32 cellular contexts compared by ENCODE assay signal in genomic region chr15:56298723-56299122, GRCh38. TPM values are rescaled to one million over a fixed set of nuclear protein-coding genes. Genes with fewer than 3 reads are reported as not detected.
DNase-seq lines count a peak whose midpoint lies in the region; ATAC-seq, FAIRE-seq and TF ChIP-seq lines count a peak whose summit lies in the region.
"Had no signal": no experiment of that assay in that cellular context is flagged by ENCODE, and none has a peak within 500 bp of the region (broad histone marks: within the 10 kb centered on the region; RNA-seq: fewer than 3 reads in every experiment).

No MANE protein-coding gene starts in this region.

- TF ChIP-seq CTCF in HepG2 (CRISPR knock-in tag; IDR thresholded peaks at IDR 0.05) (no peak), right lobe of liver (IDR thresholded peaks at IDR 0.05) (no peak), K562 (IDR thresholded peaks at IDR 0.05 in 2 of 3, conservative IDR thresholded peaks at IDR 0.05 in 1 of 3; ENCODE audit: insufficient read depth in 2 of 3, low read depth in 1 of 3, low read length in 3 of 3) (no peak)

- CTCF ChIA-PET in HepG2 (lab: Yijun Ruan, JAX; ENCODE audit: low intra/inter-chr PET ratio, low total read pairs) (no interaction called here), K562 (lab: Yijun Ruan, JAX; ENCODE audit: low intra/inter-chr PET ratio) (no interaction called here)

- H4K20me1 ChIP-seq in HepG2 (ENCODE audit: insufficient read depth, low read length) = no peaks in the 10 kb centered on the region
- H4K20me1 ChIP-seq in K562 (replicated peaks; ENCODE audit: control insufficient read depth, insufficient read depth, low read length) = no peaks in the 10 kb centered on the region
- H4K20me1 ChIP-seq: BLaER1; BLaER1 treated with 17β-estradiol and CSF1 and Interleukin-3, amounts not matched to agents 10 nM and 100 nM had no signal

- H3K14ac ChIP-seq in neuronal stem cell (ENCODE audit: low read length) = peak overlapping the region; percentile 38

- H3K9ac ChIP-seq in HepG2 (ENCODE audit: insufficient read depth, low read depth, low read length) (no peak overlapping the region), K562 (ENCODE audit: insufficient read depth in 1 of 2, low read depth in 2 of 2, low read length in 2 of 2) (no peak overlapping the region), neuronal stem cell (ENCODE audit: low read depth, low read length, poor library complexity) (no peak overlapping the region)
- H3K9ac ChIP-seq: BLaER1; BLaER1 treated with 17β-estradiol and CSF1 and Interleukin-3, amounts not matched to agents 10 nM and 100 nM had no signal

- BruUV-seq in HepG2 (replicated peaks; lab: Mats Ljungman, UMichigan) = no TSS peak
- no TSS peak for BruUV-seq in K562 (replicated peaks; lab: Mats Ljungman, UMichigan)

- no peak overlapping the region for H4K8ac ChIP-seq in neuronal stem cell (ENCODE audit: low read depth, low read length)

- H3K27ac ChIP-seq in HepG2 (ENCODE audit: extremely low read length, insufficient read depth, low read length) (no peak overlapping the region), right lobe of liver (no peak overlapping the region), K562 (ENCODE audit: extremely low read depth, low read depth, low read length) (no peak overlapping the region), neuronal stem cell (replicated peaks; ENCODE audit: low read length) (no peak overlapping the region)
- H3K27ac ChIP-seq: 22Rv1; A549; BLaER1; BLaER1 treated with 17β-estradiol and CSF1 and Interleukin-3, amounts not matched to agents 10 nM and 100 nM; C4-2B had no signal

- H3K79me2 ChIP-seq in HepG2 (ENCODE audit: insufficient read depth, low read length) (no peaks in the 10 kb centered on the region), K562 (ENCODE audit: control insufficient read depth, insufficient read depth, low read length) (no peaks in the 10 kb centered on the region)

- no peak overlapping the region for H3K4me2 ChIP-seq in HepG2 (ENCODE audit: low read depth, low read length)
- H3K4me2 ChIP-seq in K562 (ENCODE audit: insufficient read depth, low read length) = no peak overlapping the region
- no peak overlapping the region for H3K4me2 ChIP-seq in neuronal stem cell (ENCODE audit: insufficient read depth, low read length, poor library complexity, severe bottlenecking)
- H3K4me2 ChIP-seq: A549; BLaER1; BLaER1 treated with 17β-estradiol and CSF1 and Interleukin-3, amounts not matched to agents 10 nM and 100 nM had no signal

- no peak for TF ChIP-seq POLR2A in HepG2 (IDR thresholded peaks at IDR 0.05; ENCODE audit: insufficient read depth in 1 of 2, low read depth in 2 of 2, low read length in 2 of 2)
- no peak for TF ChIP-seq POLR2A in right lobe of liver (IDR thresholded peaks at IDR 0.05)
- no peak for TF ChIP-seq POLR2A in K562 (conservative IDR thresholded peaks at IDR 0.05)

- intact Hi-C loops in HepG2 (cut with micrococcal nuclease; ENCODE audit: unreplicated experiment) (no loop called here), right lobe of liver (cut with DNase I) (no loop called here), K562 (cut with micrococcal nuclease) (no loop called here)

- ATAC-seq in HepG2 (no peak), right lobe of liver (no peak), K562 (no peak)
- ATAC-seq: A549; CD8-positive, alpha-beta T cell had no signal

- H2BK15ac ChIP-seq in neuronal stem cell (ENCODE audit: low read length) = no peak overlapping the region

- H2AFZ ChIP-seq in HepG2 (ENCODE audit: low read length) = no peak overlapping the region
- no peak overlapping the region for H2AFZ ChIP-seq in K562 (ENCODE audit: low read depth, low read length)
- H2AFZ ChIP-seq in neuronal stem cell (ENCODE audit: low read length) = no peak overlapping the region

- no peak overlapping the region for H2AK5ac ChIP-seq in neuronal stem cell (ENCODE audit: low read depth, low read length)

- TF ChIP-seq RAD21 in HepG2 (CRISPR knock-in tag; IDR thresholded peaks at IDR 0.05) (no peak), K562 (CRISPR knock-in tag; conservative IDR thresholded peaks at IDR 0.05 in 1 of 2, IDR thresholded peaks at IDR 0.05 in 1 of 2) (no peak)

- FAIRE-seq in HepG2 (lab: Jason Lieb, UNC) (no peak), K562 (lab: Jason Lieb, UNC) (no peak)
- FAIRE-seq: A549, D721Med had no signal

- POLR2A ChIA-PET in HepG2 (lab: Yijun Ruan, JAX) = no interaction called here
- POLR2A ChIA-PET in K562 (lab: Yijun Ruan, JAX) = no interaction called here

- H3K18ac ChIP-seq in neuronal stem cell (ENCODE audit: low read length) = no peak overlapping the region

- no peak overlapping the region for H4K91ac ChIP-seq in neuronal stem cell (ENCODE audit: low read depth, low read length, poor library complexity)

- no peak overlapping the region for H2BK12ac ChIP-seq in neuronal stem cell (ENCODE audit: low read length)

- H3K9me1 ChIP-seq in K562 (ENCODE audit: control insufficient read depth, insufficient read depth, low read length) = no peaks in the 10 kb centered on the region

- no peak overlapping the region for H2BK120ac ChIP-seq in neuronal stem cell (ENCODE audit: low read depth, low read length)

- H3K4me3 ChIP-seq in HepG2 (replicated peaks in 1 of 3; ENCODE audit: insufficient read depth in 1 of 3, low read depth in 2 of 3, low read length in 3 of 3) = no peak overlapping the region
- no peak overlapping the region for H3K4me3 ChIP-seq in right lobe of liver
- H3K4me3 ChIP-seq in K562 = no peak overlapping the region
- H3K4me3 ChIP-seq in neuronal stem cell (ENCODE audit: low read length in 2 of 2) = no peak overlapping the region
- H3K4me3 ChIP-seq: A549; BLaER1; BLaER1 treated with 17β-estradiol and CSF1 and Interleukin-3, amounts not matched to agents 10 nM and 100 nM had no signal

- H3K27me3 ChIP-seq in HepG2 (ENCODE audit: control insufficient read depth in 1 of 2, insufficient read depth in 2 of 2, low read length in 2 of 2) (no peaks in the 10 kb centered on the region), right lobe of liver (no peaks in the 10 kb centered on the region), K562 (ENCODE audit: control insufficient read depth in 2 of 2, insufficient read depth in 2 of 2, low read length in 2 of 2) (no peaks in the 10 kb centered on the region), neuronal stem cell (ENCODE audit: control insufficient read depth in 3 of 3, insufficient read depth in 3 of 3, low read depth in 1 of 3, low read length in 3 of 3) (no peaks in the 10 kb centered on the region)
- H3K27me3 ChIP-seq: BE2C; BLaER1; BLaER1 treated with 17β-estradiol and CSF1 and Interleukin-3, amounts not matched to agents 10 nM and 100 nM had no signal

- H3K9me3 ChIP-seq in HepG2 (ENCODE audit: low read length) (no peaks in the 10 kb centered on the region), right lobe of liver (no peaks in the 10 kb centered on the region), K562 (replicated peaks; ENCODE audit: control insufficient read depth, insufficient read depth, low read depth, low read length) (no peaks in the 10 kb centered on the region), neuronal stem cell (replicated peaks in 1 of 2; ENCODE audit: control insufficient read depth in 2 of 2, insufficient read depth in 1 of 2, low read depth in 1 of 2, low read length in 2 of 2) (peaks cover 0 to 2% of the 10 kb centered on the region in 2 donors)
- H3K9me3 ChIP-seq: A549, BE2C, BLaER1, Caco-2 had no signal

- H3K4ac ChIP-seq in neuronal stem cell (ENCODE audit: low read length) = no peak overlapping the region

- H3K4me1 ChIP-seq in HepG2 (ENCODE audit: insufficient read depth, low read length) (no peaks in the 10 kb centered on the region), right lobe of liver (no peaks in the 10 kb centered on the region), K562 (replicated peaks in 1 of 2; ENCODE audit: control insufficient read depth in 2 of 2, insufficient read depth in 2 of 2, low read length in 2 of 2) (peaks cover 0 to 3% of the 10 kb centered on the region in 2 experiments; a peak in 2 of 5 replicates), neuronal stem cell (ENCODE audit: control insufficient read depth in 2 of 2, insufficient read depth in 1 of 2, low read depth in 1 of 2, low read length in 2 of 2) (no peaks in the 10 kb centered on the region)
- H3K4me1 ChIP-seq: A549; BE2C; BLaER1; BLaER1 treated with 17β-estradiol and CSF1 and Interleukin-3, amounts not matched to agents 10 nM and 100 nM; Caco-2 had no signal

- WGBS in HepG2 (ENCODE audit: low lambda C conversion rate) = 5% methylated on average over 1 of the region's 1 CpG
- 94% methylated on average over 1 of the region's 1 CpG for WGBS in right lobe of liver (ENCODE audit: insufficient coverage, low coverage, low lambda C conversion rate, missing lambda C conversion rate)
- 14% methylated on average over 1 of the region's 1 CpG for WGBS in K562 (ENCODE audit: insufficient coverage, low coverage, missing lambda C conversion rate)
- no CpG with 5 or more reads among the region's 1 CpG for WGBS in neuronal stem cell (ENCODE audit: extremely low coverage in 2 of 2, insufficient read length in 2 of 2, insufficient replicate concordance in 1 of 2), 2 donors

- no peak overlapping the region for H3K23ac ChIP-seq in neuronal stem cell (ENCODE audit: low read depth, low read length, poor library complexity)

- H3K36me3 ChIP-seq in HepG2 (replicated peaks in 1 of 2; ENCODE audit: control insufficient read depth in 1 of 2, insufficient read depth in 2 of 2, low read length in 2 of 2) (no peaks in the 10 kb centered on the region), right lobe of liver (no peaks in the 10 kb centered on the region), K562 (ENCODE audit: control insufficient read depth, insufficient read depth, low read length) (no peaks in the 10 kb centered on the region), neuronal stem cell (replicated peaks in 1 of 2; ENCODE audit: control insufficient read depth in 2 of 2, insufficient read depth in 2 of 2, low read length in 2 of 2) (no peaks in the 10 kb centered on the region)
- H3K36me3 ChIP-seq: BE2C; BLaER1; BLaER1 treated with 17β-estradiol and CSF1 and Interleukin-3, amounts not matched to agents 10 nM and 100 nM had no signal

- DNase-seq in HepG2 (ENCODE audit: low spot score) = no peak
- no peak for DNase-seq in right lobe of liver
- no peak for DNase-seq in K562 (ENCODE audit: extremely low read depth in 1 of 4, low spot score in 3 of 4)
- DNase-seq in neuronal stem cell (ENCODE audit: low spot score) = no peak
- DNase-seq in NOMO-1 treated with dmso at 0.1 percent for 144 hours (lab: John Stamatoyannopoulos, UW; ENCODE audit: unreplicated experiment) = no peak
- no peak for DNase-seq in activated gamma-delta T cell (lab: John Stamatoyannopoulos, UW)
- DNase-seq: 8988T; ACHN; AML-193; BE2C; C1 segment of cervical spinal cord; Caco-2; Calu3; CD4-positive, alpha-beta memory T cell; CD4-positive, alpha-beta T cell; CD4-positive, CD25-positive, alpha-beta regulatory T cell; CD8-positive, alpha-beta memory T cell; CD8-positive, alpha-beta T cell; COR-L47; DMS 273 treated with DMSO at 0.1 percent for 48 hours; DMS153; DMS53; DMS79; DMS79 treated with DMSO at 0.1 percent for 48 hours; DND-41; EL had no signal

- no peak overlapping the region for H2BK5ac ChIP-seq in neuronal stem cell (ENCODE audit: low read length)

- no peaks in the 10 kb centered on the region for H3K79me1 ChIP-seq in neuronal stem cell (ENCODE audit: low read depth, low read length)

- TF ChIP-seq EP300 in HepG2 (IDR thresholded peaks at IDR 0.05; ENCODE audit: low read depth in 2 of 2, low read length in 2 of 2) = no peak
- TF ChIP-seq EP300 in HepG2 (CRISPR knock-in tag; IDR thresholded peaks at IDR 0.05; ENCODE audit: borderline replicate concordance) = no peak
- TF ChIP-seq EP300 in K562 (IDR thresholded peaks at IDR 0.05; ENCODE audit: low read length) = no peak

- in situ Hi-C loops in HepG2 (cut with HindIII; ENCODE audit: extremely low pct_ligation_motif_present, low pct_unique_long_range_greater_than_20kb) (no loop called here), K562 (cut with MboI) (no loop called here)

RNA-seq across cellular contexts. Expression of gene RFX7, which starts 55.0 kb away (rescaled TPM):
- 8.5 and 13.2 TPM in 2 replicates for total RNA-seq in HepG2 (2016; rRNA removed; fragmentation: Illumina TruSeq; extraction: Trizol)
- total RNA-seq in HepG2 (2016; cell fraction: cytosol; rRNA removed; fragmentation: Illumina TruSeq; extraction: Trizol; ENCODE audit: low read depth) = 0.61 and 0.71 TPM in 2 replicates
- 8.1 and 12.6 TPM in 2 replicates for total RNA-seq in HepG2 (2016; cell fraction: insoluble cytoplasmic fraction; rRNA removed; fragmentation: Illumina TruSeq; extraction: Trizol)
- total RNA-seq in HepG2 (2016; cell fraction: membrane; rRNA removed; fragmentation: Illumina TruSeq; extraction: Trizol) = 4.4 and 4.9 TPM in 2 replicates
- 14.1 and 17.4 TPM in 2 replicates for total RNA-seq in HepG2 (2016; cell fraction: nucleus; rRNA removed; fragmentation: Illumina TruSeq; extraction: Trizol)
- polyA plus RNA-seq in HepG2 (2011; rRNA removed) = 9.7 and 10.4 TPM in 2 replicates
- polyA plus RNA-seq in HepG2 (2011; cell fraction: cytosol; rRNA removed) = 4.1 and 5.6 TPM in 2 replicates
- 22.7 and 25.1 TPM in 2 replicates for polyA plus RNA-seq in HepG2 (2011; cell fraction: nucleus; rRNA removed)
- polyA plus RNA-seq in HepG2 (2012) = 12.4 and 13.6 TPM in 2 replicates
- polyA plus RNA-seq in HepG2 (2016; cell fraction: cytosol; fragmentation: Illumina TruSeq; extraction: Trizol; ENCODE audit: low read depth) = 0.29 TPM in 2 replicates
- 12.3 and 13.9 TPM in 2 replicates for polyA plus RNA-seq in HepG2 (2016; cell fraction: insoluble cytoplasmic fraction; fragmentation: Illumina TruSeq; extraction: Trizol; ENCODE audit: low read depth)
- polyA plus RNA-seq in HepG2 (2016; cell fraction: membrane; fragmentation: Illumina TruSeq; extraction: Trizol; ENCODE audit: low read depth) = 1.4 and 1.7 TPM in 2 replicates
- 44.5 and 48.9 TPM in 2 replicates for polyA plus RNA-seq in HepG2 (2016; cell fraction: nucleus; fragmentation: Illumina TruSeq; extraction: Trizol; ENCODE audit: insufficient read depth, low read depth)
- polyA minus RNA-seq in HepG2 (2011; rRNA and poly(A)+ RNA removed; ENCODE audit: low replicate concordance) = 19.3 and 20.3 TPM in 2 replicates
- 13.1 and 15.6 TPM in 2 replicates for polyA minus RNA-seq in HepG2 (2011; cell fraction: cytosol; rRNA and poly(A)+ RNA removed)
- 22.4 and 24.4 TPM in 2 replicates for polyA minus RNA-seq in HepG2 (2011; cell fraction: nucleus; rRNA and poly(A)+ RNA removed)
- total RNA-seq in right lobe of liver = 1 to 10 TPM; 4.5 to 7.1 (median 5.8) TPM
- total RNA-seq in K562 (2011; cell fraction: chromatin; rRNA removed; ENCODE audit: low replicate concordance) = 4.1 and 13.8 TPM in 2 replicates
- total RNA-seq in K562 (2011; cell fraction: nucleolus; rRNA removed) = 1.8 and 3.0 TPM in 2 replicates
- total RNA-seq in K562 (2011; cell fraction: nucleoplasm; rRNA removed) = 5.7 and 7.4 TPM in 2 replicates
- total RNA-seq in K562 (2014; rRNA removed) = 4.0 and 4.3 TPM in 2 replicates
- 5.8 and 7.1 TPM in 2 replicates for total RNA-seq in K562 (2014; rRNA removed; fragmentation: Illumina TruSeq; extraction: Trizol)
- 6.0 and 6.3 TPM in 2 replicates for total RNA-seq in K562 (2015; rRNA removed; fragmentation: Illumina TruSeq; extraction: Trizol)
- 17.2 and 17.9 TPM in 2 replicates for total RNA-seq in K562 (2021)
- polyA plus RNA-seq in K562 (2011; rRNA removed) = 7.0 and 8.9 TPM in 2 replicates
- polyA plus RNA-seq in K562 (2011; cell fraction: cytosol; rRNA removed) = 5.5 and 7.5 TPM in 2 replicates
- polyA plus RNA-seq in K562 (2011; cell fraction: nucleus; rRNA removed) = 16.0 and 18.1 TPM in 2 replicates
- 8.3 and 10.7 TPM in 2 replicates for polyA plus RNA-seq in K562 (2012)
- 13.5 and 16.3 TPM in 2 replicates for polyA plus RNA-seq in K562 (2014; fragmentation: Illumina TruSeq; extraction: Trizol)
- 1 to 10 TPM; 2.4 to 3.0 TPM for polyA plus RNA-seq in K562 (2014; fragmentation: Nextera tagmentation; extraction: Ambion mirVana)
- 5.5 and 6.4 TPM in 2 replicates for polyA plus RNA-seq in K562 (2014; rRNA removed)
- 19.5 and 26.2 TPM in 2 replicates for polyA minus RNA-seq in K562 (2011; rRNA and poly(A)+ RNA removed)
- polyA minus RNA-seq in K562 (2011; cell fraction: cytosol; rRNA and poly(A)+ RNA removed) = 13.1 TPM in 2 replicates
- 3.6 and 8.1 TPM in 2 replicates for polyA minus RNA-seq in K562 (2011; cell fraction: nucleus; rRNA and poly(A)+ RNA removed)
- polyA plus RNA-seq in neuronal stem cell (2013, experiment 1 of 2) = 23.4 TPM
- 23.0 TPM for polyA plus RNA-seq in neuronal stem cell (2013, experiment 2 of 2)

Comparison
In these comparisons a context has a peak if more than half of its experiments do, and no peak if none do; other contexts are left out.
1. Of the 241 proteins assayed by ChIP-seq in both HepG2 and K562: peak only in HepG2: none; only in K562: CEBPB; in both: none; in neither: 238; mixed calls (peak in some experiments, not most) for 2.